10 cellular contexts compared by ENCODE assay signal in the genomic region with DNA sequence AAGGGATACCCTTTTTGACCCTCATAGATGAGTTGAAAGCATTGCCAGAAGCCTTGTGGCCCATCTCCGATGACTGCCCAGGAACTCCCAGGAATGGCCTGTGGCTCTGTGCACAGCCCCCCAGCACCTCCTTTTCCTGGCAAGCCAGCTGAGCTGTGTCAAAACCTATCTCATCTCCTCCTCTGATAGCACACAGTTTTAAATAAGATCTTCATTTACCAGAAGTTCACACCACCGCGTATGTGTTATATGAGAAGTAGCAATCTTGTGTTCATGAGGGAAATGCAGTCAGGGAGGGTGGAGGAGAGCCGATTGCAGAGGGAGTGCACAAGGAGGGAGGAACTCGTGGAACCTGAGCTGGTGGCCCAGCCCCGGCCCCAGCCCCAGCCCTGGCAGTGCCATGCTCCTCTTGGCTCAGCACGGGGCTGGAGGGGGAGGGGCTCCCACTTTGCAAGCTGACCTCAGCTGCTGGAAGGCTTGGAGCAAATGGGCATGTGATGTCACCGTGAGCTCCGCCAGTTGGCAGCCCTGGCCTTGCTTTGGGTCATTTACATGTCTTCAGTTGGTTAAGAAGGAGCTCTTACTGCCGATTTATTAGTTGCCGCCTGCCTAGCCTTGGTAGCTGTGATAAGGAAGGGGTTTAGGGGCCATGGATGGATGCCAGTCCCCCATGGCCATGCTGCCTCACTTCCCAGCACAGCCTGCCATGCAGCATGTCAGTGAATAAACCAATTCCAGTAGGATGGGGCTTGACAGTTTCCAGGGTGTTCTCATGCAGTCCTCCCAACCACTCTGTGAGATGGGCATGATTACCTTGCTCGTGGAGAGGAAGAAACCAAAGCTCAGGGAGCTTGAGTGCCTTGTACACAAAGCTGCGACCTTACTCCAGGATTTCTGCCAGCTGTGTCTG. TPM values are rescaled to one million over a fixed set of nuclear protein-coding genes. Genes with fewer than 3 reads are reported as not detected.
DNase-seq lines count a peak whose midpoint lies in the region; ATAC-seq and TF ChIP-seq lines count a peak whose summit lies in the region.
"Had no signal": no experiment of that assay in that cellular context is flagged by ENCODE, and none has a peak within 500 bp of the region (broad histone marks: within the 10 kb centered on the region; RNA-seq: fewer than 3 reads in every experiment).

No MANE protein-coding gene starts in this region.

- TF ChIP-seq RAD21 in Ishikawa (IDR thresholded peaks at IDR 0.05; ENCODE audit: low read depth), result peak; percentile 1; the same call in 1 of the 2 replicates

- no peak for TF ChIP-seq CTCF in retinal pigment epithelial cell (conservative IDR thresholded peaks at IDR 0.05; ENCODE audit: low read depth, low read length)

- H3K27me3 Mint-ChIP-seq in activated T-helper 1 cell treated with anti-CD3 and anti-CD28 coated beads, Interleukin-12 subunit alpha, Interleukin-12 subunit beta, Interleukin-2, Interleukin-4 antibody, amounts not matched to agents 30 ng/mL and 10 ng/mL and 1 ng/mL, durations not matched to agents 14 hours and 24 hours and 36 hours (ENCODE audit: insufficient read depth), result peaks cover 2% of the 10 kb centered on the region
- H3K27me3 Mint-ChIP-seq in naive thymus-derived CD8-positive, alpha-beta T cell, result peaks cover 0 to 4% (median 1%) of the 10 kb centered on the region in 5 donors

- no peaks in the 10 kb centered on the region for H3K36me3 Mint-ChIP-seq in activated T-helper 1 cell treated with anti-CD3 and anti-CD28 coated beads, Interleukin-12 subunit alpha, Interleukin-12 subunit beta, Interleukin-2, Interleukin-4 antibody, amounts not matched to agents 30 ng/mL and 10 ng/mL and 1 ng/mL, durations not matched to agents 14 hours and 24 hours and 36 hours (ENCODE audit: low read depth)
- H3K36me3 Mint-ChIP-seq in naive thymus-derived CD8-positive, alpha-beta T cell, result no peaks in the 10 kb centered on the region

- intact Hi-C loops in left ventricle myocardium superior (cut with micrococcal nuclease), result no loop called here
- intact Hi-C loops in activated T-helper 1 cell treated with anti-CD3 and anti-CD28 coated beads, Interleukin-12 subunit alpha, Interleukin-12 subunit beta, Interleukin-2, Interleukin-4 antibody, amounts not matched to agents 30 ng/mL and 10 ng/mL and 1 ng/mL, durations not matched to agents 14 hours and 24 hours and 36 hours (cut with micrococcal nuclease), result no loop called here

- peak; percentile 89 for DNase-seq in left ventricle myocardium superior
- peak; percentile 99 for DNase-seq in retinal pigment epithelial cell (ENCODE audit: low read depth)
- DNase-seq in activated T-helper 1 cell treated with anti-CD3 and anti-CD28 coated beads, Interleukin-12 subunit alpha, Interleukin-12 subunit beta, Interleukin-2, Interleukin-4 antibody, amounts not matched to agents 30 ng/mL and 10 ng/mL and 1 ng/mL, durations not matched to agents 14 hours and 24 hours and 36 hours (ENCODE audit: low spot score), result no peak
- no peak for DNase-seq in naive thymus-derived CD8-positive, alpha-beta T cell
- no peak for DNase-seq in HuH-7 (ENCODE audit: low spot score)
- no peak for DNase-seq in 8988T
- DNase-seq: DND-41, NCI-H524 treated with DMSO at 0.1 percent for 48 hours had no signal

- POLR2A ChIA-PET in naive thymus-derived CD8-positive, alpha-beta T cell (lab: Charles Lee), result interaction anchor here (0.7 kb wide), 1 partner anchor 219 kb away, joined by 3 read pairs; no protein-coding TSS in a partner anchor

- no peaks in the 10 kb centered on the region for H3K4me1 Mint-ChIP-seq in activated T-helper 1 cell treated with anti-CD3 and anti-CD28 coated beads, Interleukin-12 subunit alpha, Interleukin-12 subunit beta, Interleukin-2, Interleukin-4 antibody, amounts not matched to agents 30 ng/mL and 10 ng/mL and 1 ng/mL, durations not matched to agents 14 hours and 24 hours and 36 hours (ENCODE audit: low read depth)
- H3K4me1 Mint-ChIP-seq in naive thymus-derived CD8-positive, alpha-beta T cell, result peaks cover 0 to 3% (median 0%) of the 10 kb centered on the region in 4 donors

- no peak overlapping the region for H3K4me3 Mint-ChIP-seq in activated T-helper 1 cell treated with anti-CD3 and anti-CD28 coated beads, Interleukin-12 subunit alpha, Interleukin-12 subunit beta, Interleukin-2, Interleukin-4 antibody, amounts not matched to agents 30 ng/mL and 10 ng/mL and 1 ng/mL, durations not matched to agents 14 hours and 24 hours and 36 hours
- no peak overlapping the region for H3K4me3 Mint-ChIP-seq in naive thymus-derived CD8-positive, alpha-beta T cell

- TF ChIP-seq EP300 in Ishikawa (IDR thresholded peaks at IDR 0.05; ENCODE audit: borderline replicate concordance), result no peak

- H3K4me3 ChIP-seq in retinal pigment epithelial cell (ENCODE audit: low read length), result no peak overlapping the region

- ATAC-seq in left ventricle myocardium superior, result peak; percentile 80
- ATAC-seq in naive thymus-derived CD8-positive, alpha-beta T cell, result no peak

- no peak overlapping the region for H3K27ac Mint-ChIP-seq in activated T-helper 1 cell treated with anti-CD3 and anti-CD28 coated beads, Interleukin-12 subunit alpha, Interleukin-12 subunit beta, Interleukin-2, Interleukin-4 antibody, amounts not matched to agents 30 ng/mL and 10 ng/mL and 1 ng/mL, durations not matched to agents 14 hours and 24 hours and 36 hours
- no peak overlapping the region for H3K27ac Mint-ChIP-seq in naive thymus-derived CD8-positive, alpha-beta T cell

- no peaks in the 10 kb centered on the region for H3K9me3 Mint-ChIP-seq in activated T-helper 1 cell treated with anti-CD3 and anti-CD28 coated beads, Interleukin-12 subunit alpha, Interleukin-12 subunit beta, Interleukin-2, Interleukin-4 antibody, amounts not matched to agents 30 ng/mL and 10 ng/mL and 1 ng/mL, durations not matched to agents 14 hours and 24 hours and 36 hours
- no peaks in the 10 kb centered on the region for H3K9me3 Mint-ChIP-seq in naive thymus-derived CD8-positive, alpha-beta T cell

- H3K27ac ChIP-seq in angular gyrus (ENCODE audit: low read depth, low read length), result peak overlapping the region; percentile 93

TF ChIP-seq in Ishikawa, 13 proteins besides CTCF, POLR2A, EP300 and RAD21:
- TF ChIP-seq, protein P1, sequence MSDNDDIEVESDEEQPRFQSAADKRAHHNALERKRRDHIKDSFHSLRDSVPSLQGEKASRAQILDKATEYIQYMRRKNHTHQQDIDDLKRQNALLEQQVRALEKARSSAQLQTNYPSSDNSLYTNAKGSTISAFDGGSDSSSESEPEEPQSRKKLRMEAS (IDR thresholded peaks at IDR 0.05), result peak; percentile 70; the same call in 1 of the 2 replicates
- peak; percentile 29; the same call in 1 of the 2 replicates for TF ChIP-seq NFIC (IDR thresholded peaks at IDR 0.05)
- no peak for TF ChIP-seq YY1 (IDR thresholded peaks at IDR 0.05; ENCODE audit: low read depth)
- TF ChIP-seq CREB1 (IDR thresholded peaks at IDR 0.05; ENCODE audit: low read depth), result no peak
- TF ChIP-seq ZBTB7A (IDR thresholded peaks at IDR 0.05; ENCODE audit: low read depth), result no peak
- TF ChIP-seq CEBPB (IDR thresholded peaks at IDR 0.05), result no peak
- TF ChIP-seq FOXM1 (IDR thresholded peaks at IDR 0.05; ENCODE audit: borderline replicate concordance, low read depth), result no peak
- TF ChIP-seq TEAD4 (IDR thresholded peaks at IDR 0.05), result peak; percentile 24; the same call in 1 of the 2 replicates
- TF ChIP-seq, protein P2, sequence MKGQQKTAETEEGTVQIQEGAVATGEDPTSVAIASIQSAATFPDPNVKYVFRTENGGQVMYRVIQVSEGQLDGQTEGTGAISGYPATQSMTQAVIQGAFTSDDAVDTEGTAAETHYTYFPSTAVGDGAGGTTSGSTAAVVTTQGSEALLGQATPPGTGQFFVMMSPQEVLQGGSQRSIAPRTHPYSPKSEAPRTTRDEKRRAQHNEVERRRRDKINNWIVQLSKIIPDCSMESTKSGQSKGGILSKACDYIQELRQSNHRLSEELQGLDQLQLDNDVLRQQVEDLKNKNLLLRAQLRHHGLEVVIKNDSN (IDR thresholded peaks at IDR 0.05), result peak; percentile 65

RNA-seq across cellular contexts. Expression of a gene that starts 20.0 kb away (rescaled TPM):
- 12.8 TPM for total RNA-seq in left ventricle myocardium superior
- total RNA-seq in activated T-helper 1 cell treated with anti-CD3 and anti-CD28 coated beads, Interleukin-12 subunit alpha, Interleukin-12 subunit beta, Interleukin-2, Interleukin-4 antibody, amounts not matched to agents 30 ng/mL and 10 ng/mL and 1 ng/mL, durations not matched to agents 14 hours and 24 hours and 36 hours, result 0.07 and 0.10 TPM in 2 replicates
- total RNA-seq in naive thymus-derived CD8-positive, alpha-beta T cell, result not detected
- under 1 TPM in 1 of 3 donors, not detected in 2; 0.03 TPM for polyA plus RNA-seq in naive thymus-derived CD8-positive, alpha-beta T cell

Comparison
In these comparisons a context has a peak if more than half of its experiments do, and no peak if none do; other contexts are left out.
1. DNase-seq: peak in left ventricle myocardium superior (single experiment) and retinal pigment epithelial cell (single experiment); none in activated T-helper 1 cell treated with anti-CD3 and anti-CD28 coated beads, Interleukin-12 subunit alpha, Interleukin-12 subunit beta, Interleukin-2, Interleukin-4 antibody, amounts not matched to agents 30 ng/mL and 10 ng/mL and 1 ng/mL, durations not matched to agents 14 hours and 24 hours and 36 hours (single experiment), naive thymus-derived CD8-positive, alpha-beta T cell (0 of 10), HuH-7 (single experiment) and 8988T (single experiment).
2. RNA of a gene that starts 20.0 kb away (total RNA-seq): 12.8 TPM in left ventricle myocardium superior (single experiment); 0.07 to 0.10 TPM in activated T-helper 1 cell treated with anti-CD3 and anti-CD28 coated beads, Interleukin-12 subunit alpha, Interleukin-12 subunit beta, Interleukin-2, Interleukin-4 antibody, amounts not matched to agents 30 ng/mL and 10 ng/mL and 1 ng/mL, durations not matched to agents 14 hours and 24 hours and 36 hours and not detected in naive thymus-derived CD8-positive, alpha-beta T cell; every median in the first group is over 10 times any median in the second.